In genomic region chr6:148866657-148867268, GRCh38 we compare ENCODE assay signal across 9 cellular contexts.
DNase-seq lines count a peak whose midpoint lies in the region; ATAC-seq, FAIRE-seq and TF ChIP-seq lines count a peak whose summit lies in the region.
"Had no signal": no experiment of that assay in that cellular context is flagged by ENCODE, and none has a peak within 500 bp of the region (broad histone marks: within the 10 kb centered on the region; RNA-seq: fewer than 3 reads in every experiment).

No MANE protein-coding gene starts in this region.

- H3K36me3 ChIP-seq in smooth muscle cell (ENCODE audit: low read depth): no peaks in the 10 kb centered on the region
- no peaks in the 10 kb centered on the region for H3K36me3 ChIP-seq in esophagus muscularis mucosa

- H2AFZ ChIP-seq in smooth muscle cell (ENCODE audit: low read depth): no peak overlapping the region

- no peak for FAIRE-seq in RCC 7860 (lab: Jason Lieb, UNC)

- H3K4me1 Mint-ChIP-seq in HFFc6 (ENCODE audit: low read depth): peaks cover 60% of the 10 kb centered on the region

- H3K27ac ChIP-seq in smooth muscle cell (ENCODE audit: low read depth) (peak overlapping the region; percentile 85), esophagus muscularis mucosa (replicated peaks in 1 of 4) (no peak overlapping the region)

- DNase-seq in HFFc6: no peak
- DNase-seq in smooth muscle cell (lab: John Stamatoyannopoulos, UW; ENCODE audit: unreplicated experiment): no peak
- DNase-seq in NCI-H226: no peak
- DNase-seq in RCC 7860 (ENCODE audit: low spot score): no peak
- no peak for DNase-seq in esophagus muscularis mucosa (ENCODE audit: extremely low spot score)
- DNase-seq: EL, NCI-H2171 treated with DMSO at 0.1 percent for 48 hours had no signal

- peak overlapping the region; percentile 57 for H3K27ac Mint-ChIP-seq in HFFc6

- no peaks in the 10 kb centered on the region for H3K9me3 Mint-ChIP-seq in HFFc6

- no peaks in the 10 kb centered on the region for H3K9me3 ChIP-seq in smooth muscle cell (replicated peaks; ENCODE audit: low read depth)
- H3K9me3 ChIP-seq in esophagus muscularis mucosa: no peaks in the 10 kb centered on the region

- peaks cover 6% of the 10 kb centered on the region for H3K27me3 Mint-ChIP-seq in HFFc6 (ENCODE audit: insufficient read depth)

- no peak overlapping the region for H3K4me2 ChIP-seq in smooth muscle cell

- 79% methylated on average over 5 of the region's 5 CpGs for WGBS in smooth muscle cell (ENCODE audit: low lambda C conversion rate)
- WGBS in esophagus muscularis mucosa: 84% methylated on average over 5 of the region's 5 CpGs

- H3K4me1 ChIP-seq in smooth muscle cell (ENCODE audit: low read depth) (peaks cover 21% of the 10 kb centered on the region), esophagus muscularis mucosa (peaks cover 8 to 47% (median 35%) of the 10 kb centered on the region in 4 donors)

- intact Hi-C loops in esophagus muscularis mucosa (cut with DNase I): no loop called here

- H3K27me3 ChIP-seq in smooth muscle cell (ENCODE audit: low read depth) (no peaks in the 10 kb centered on the region), esophagus muscularis mucosa (no peaks in the 10 kb centered on the region)

- no peak for TF ChIP-seq EP300 in esophagus muscularis mucosa (IDR thresholded peaks at IDR 0.05)

- H4K20me1 ChIP-seq in smooth muscle cell (ENCODE audit: low read depth): peaks cover 3% of the 10 kb centered on the region

- no peak overlapping the region for H3K4me3 Mint-ChIP-seq in HFFc6

- H3K4me3 ChIP-seq in smooth muscle cell (no peak overlapping the region), esophagus muscularis mucosa (no peak overlapping the region)

- peaks cover 57% of the 10 kb centered on the region for H3K79me2 ChIP-seq in smooth muscle cell (ENCODE audit: low read depth)

- TF ChIP-seq POLR2A in esophagus muscularis mucosa (IDR thresholded peaks at IDR 0.05; ENCODE audit: low read depth): no peak

- H3K9ac ChIP-seq in smooth muscle cell (ENCODE audit: low read depth): no peak overlapping the region

- H3K36me3 Mint-ChIP-seq in HFFc6 (ENCODE audit: low read depth): 0 out of 2 replicates have a peak, but pooled peaks cover 10% of the 10 kb centered on the region

- ATAC-seq in GM19043 (IDR thresholded peaks at IDR 0.05; ENCODE audit: low read depth, unreplicated experiment) (peak; percentile 99), HG03442 (IDR thresholded peaks at IDR 0.05; ENCODE audit: unreplicated experiment) (peak; percentile 100)

- TF ChIP-seq CTCF in HFFc6 (IDR thresholded peaks at IDR 0.05) (no peak), smooth muscle cell (IDR thresholded peaks at IDR 0.05; ENCODE audit: borderline replicate concordance, insufficient read depth, poor library complexity, severe bottlenecking) (no peak), esophagus muscularis mucosa (IDR thresholded peaks at IDR 0.05) (no peak)

- H3F3A ChIP-seq in smooth muscle cell (ENCODE audit: low read depth): peaks cover 10% of the 10 kb centered on the region
